In the genomic region with DNA sequence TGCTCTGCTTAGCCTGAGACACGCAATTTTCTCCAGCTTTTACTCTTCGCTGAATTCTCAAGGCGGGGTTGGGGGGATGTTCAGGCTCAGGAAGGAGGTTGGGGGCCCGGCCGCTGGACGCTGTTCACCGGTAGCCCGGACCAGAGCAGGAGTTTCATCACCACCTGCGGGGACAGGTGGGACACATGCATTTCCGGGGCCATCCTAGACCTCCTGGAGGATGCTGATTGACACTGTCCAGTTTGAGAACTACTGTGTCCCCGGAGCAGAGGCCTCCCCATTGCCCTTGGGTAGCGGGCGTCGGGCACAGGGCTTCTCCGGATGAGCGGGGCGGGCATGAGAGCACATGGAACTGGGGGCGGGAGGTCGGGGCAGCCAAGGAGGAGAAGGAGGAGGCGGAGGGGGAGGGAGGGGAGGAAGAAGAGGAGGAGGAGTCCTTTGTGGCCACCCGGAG, we compare ENCODE assay signal across 10 cellular contexts.
DNase-seq lines count a peak whose midpoint lies in the region; ATAC-seq, FAIRE-seq and TF ChIP-seq lines count a peak whose summit lies in the region.
"Had no signal": no experiment of that assay in that cellular context is flagged by ENCODE, and none has a peak within 500 bp of the region (broad histone marks: within the 10 kb centered on the region; RNA-seq: fewer than 3 reads in every experiment).

No MANE protein-coding gene starts in this region.

- no peak overlapping the region for H3K27ac Mint-ChIP-seq in activated T-cell treated with anti-CD3 and anti-CD28 coated beads, Interleukin-2, amount 50 U/mL, for 72 hours
- no peak overlapping the region for H3K27ac Mint-ChIP-seq in activated B cell treated with CpG ODN at 0.5 μM for 24 hours
- H3K27ac Mint-ChIP-seq in activated CD4-positive, alpha-beta memory T cell treated with anti-CD3 and anti-CD28 coated beads, Interleukin-2, amount 10 ng/mL, durations not matched to agents 7 days and 5 days, result no peak overlapping the region
- H3K27ac Mint-ChIP-seq in activated CD8-positive, alpha-beta memory T cell treated with anti-CD3 and anti-CD28 coated beads, Interleukin-2, amount 10 ng/mL, durations not matched to agents 7 days and 5 days, result no peak overlapping the region

- no peak overlapping the region for H3K9ac ChIP-seq in kidney (ENCODE audit: low read length in 2 of 2)

- POLR2A ChIA-PET in activated B cell treated with CpG ODN at 0.5 μM for 24 hours (lab: Charles Lee), result interaction anchor here (0.7 kb wide), 1 partner anchor 17 kb away, joined by 3 read pairs; no protein-coding TSS in a partner anchor
- POLR2A ChIA-PET in activated CD4-positive, alpha-beta memory T cell treated with anti-CD3 and anti-CD28 coated beads, Interleukin-2, amount 10 ng/mL, durations not matched to agents 7 days and 5 days (lab: Charles Lee), result no interaction called here

- ATAC-seq in activated T-cell treated with anti-CD3 and anti-CD28 coated beads, Interleukin-2, amount 50 U/mL, for 72 hours (replicated peaks in 1 of 2), result peak; percentile 13 to 29
- no peak for ATAC-seq in activated B cell treated with CpG ODN at 0.5 μM for 24 hours (ENCODE audit: low read depth)
- no peak for ATAC-seq in activated CD8-positive, alpha-beta memory T cell treated with anti-CD3 and anti-CD28 coated beads, Interleukin-2, amount 10 ng/mL, durations not matched to agents 7 days and 5 days

- H3K9me3 ChIP-seq in kidney (ENCODE audit: control insufficient read depth in 1 of 2, low read length in 2 of 2), result no peaks in the 10 kb centered on the region
- H3K9me3 ChIP-seq in testis, result no peaks in the 10 kb centered on the region
- H3K9me3 ChIP-seq: adrenal gland had no signal

- CTCF ChIA-PET in activated B cell treated with CpG ODN at 0.5 μM for 24 hours (lab: Charles Lee), result no interaction called here
- CTCF ChIA-PET in activated CD4-positive, alpha-beta memory T cell treated with anti-CD3 and anti-CD28 coated beads, Interleukin-2, amount 10 ng/mL, durations not matched to agents 7 days and 5 days (lab: Charles Lee), result no interaction called here
- CTCF ChIA-PET in activated CD8-positive, alpha-beta memory T cell treated with anti-CD3 and anti-CD28 coated beads, Interleukin-2, amount 10 ng/mL, durations not matched to agents 7 days and 5 days (lab: Charles Lee), result interaction anchor here (1.6 kb wide), 1 partner anchor 31 kb away, joined by 3 read pairs; no protein-coding TSS in a partner anchor

- no peak for DNase-seq in activated T-cell treated with anti-CD3 and anti-CD28 coated beads, Interleukin-2, amount 50 U/mL, for 72 hours
- DNase-seq in activated T-cell treated with anti-CD3 and anti-CD28 coated beads for 4 hours (no peak), activated B cell treated with CpG ODN at 0.5 μM for 24 hours (no peak), kidney (peak; percentile 64), testis (no peak), T-helper 9 cell (no peak)
- no peak for DNase-seq in activated CD4-positive, alpha-beta memory T cell treated with anti-CD3 and anti-CD28 coated beads, Interleukin-2, amount 10 ng/mL, durations not matched to agents 7 days and 5 days
- no peak for DNase-seq in activated CD8-positive, alpha-beta memory T cell treated with anti-CD3 and anti-CD28 coated beads, Interleukin-2, amount 10 ng/mL, durations not matched to agents 7 days and 5 days
- DNase-seq: adrenal gland, NCI-H226 had no signal

- peaks cover 25% of the 10 kb centered on the region for H3K4me1 Mint-ChIP-seq in activated T-cell treated with anti-CD3 and anti-CD28 coated beads, Interleukin-2, amount 50 U/mL, for 72 hours (ENCODE audit: low read depth)
- H3K4me1 Mint-ChIP-seq in activated B cell treated with CpG ODN at 0.5 μM for 24 hours, result peaks cover 38% of the 10 kb centered on the region
- H3K4me1 Mint-ChIP-seq in activated CD4-positive, alpha-beta memory T cell treated with anti-CD3 and anti-CD28 coated beads, Interleukin-2, amount 10 ng/mL, durations not matched to agents 7 days and 5 days, result peaks cover 21% of the 10 kb centered on the region
- peaks cover 18% of the 10 kb centered on the region for H3K4me1 Mint-ChIP-seq in activated CD8-positive, alpha-beta memory T cell treated with anti-CD3 and anti-CD28 coated beads, Interleukin-2, amount 10 ng/mL, durations not matched to agents 7 days and 5 days

- H3K27ac ChIP-seq in kidney (ENCODE audit: low read depth in 2 of 2, low read length in 2 of 2) (no peak overlapping the region), testis (no peak overlapping the region)

- intact Hi-C loops in activated B cell treated with CpG ODN at 0.5 μM for 24 hours (cut with micrococcal nuclease) (no loop called here), kidney (cut with DNase I) (no loop called here), testis (cut with DNase I; ENCODE audit: low total_unique reads) (no loop called here)

- peaks cover 68% of the 10 kb centered on the region for H3K27me3 Mint-ChIP-seq in activated T-cell treated with anti-CD3 and anti-CD28 coated beads, Interleukin-2, amount 50 U/mL, for 72 hours (ENCODE audit: low read depth)
- H3K27me3 Mint-ChIP-seq in activated B cell treated with CpG ODN at 0.5 μM for 24 hours, result peaks cover 33% of the 10 kb centered on the region
- peaks cover 68% of the 10 kb centered on the region for H3K27me3 Mint-ChIP-seq in activated CD4-positive, alpha-beta memory T cell treated with anti-CD3 and anti-CD28 coated beads, Interleukin-2, amount 10 ng/mL, durations not matched to agents 7 days and 5 days
- peaks cover 81% of the 10 kb centered on the region for H3K27me3 Mint-ChIP-seq in activated CD8-positive, alpha-beta memory T cell treated with anti-CD3 and anti-CD28 coated beads, Interleukin-2, amount 10 ng/mL, durations not matched to agents 7 days and 5 days

- TF ChIP-seq CTCF in activated B cell treated with CpG ODN at 0.5 μM for 24 hours (IDR thresholded peaks at IDR 0.05) (no peak), kidney (IDR thresholded peaks at IDR 0.05; ENCODE audit: borderline replicate concordance, extremely low read depth, insufficient read depth) (no peak), testis (IDR thresholded peaks at IDR 0.05) (no peak)

- peaks cover 2 to 3% of the 10 kb centered on the region in 2 donors for H3K36me3 Mint-ChIP-seq in activated T-cell treated with anti-CD3 and anti-CD28 coated beads, Interleukin-2, amount 50 U/mL, for 72 hours (ENCODE audit: insufficient read depth in 2 of 2)
- H3K36me3 Mint-ChIP-seq in activated B cell treated with CpG ODN at 0.5 μM for 24 hours (ENCODE audit: low read depth), result no peaks in the 10 kb centered on the region
- no peaks in the 10 kb centered on the region for H3K36me3 Mint-ChIP-seq in activated CD4-positive, alpha-beta memory T cell treated with anti-CD3 and anti-CD28 coated beads, Interleukin-2, amount 10 ng/mL, durations not matched to agents 7 days and 5 days (ENCODE audit: low read depth)
- peaks cover 3% of the 10 kb centered on the region for H3K36me3 Mint-ChIP-seq in activated CD8-positive, alpha-beta memory T cell treated with anti-CD3 and anti-CD28 coated beads, Interleukin-2, amount 10 ng/mL, durations not matched to agents 7 days and 5 days

- H3K4me3 ChIP-seq in kidney (ENCODE audit: low read length in 2 of 2) (peak overlapping the region in 1 of 2 donors; percentile 32), testis (peak overlapping the region; percentile 45 to 63)

- H3K36me3 ChIP-seq in kidney (ENCODE audit: control insufficient read depth in 1 of 2, insufficient read depth in 2 of 2, low read length in 2 of 2) (no peaks in the 10 kb centered on the region), testis (ENCODE audit: low read depth, missing control alignments) (no peaks in the 10 kb centered on the region)
- H3K36me3 ChIP-seq: adrenal gland had no signal

- FAIRE-seq in kidney (lab: Jason Lieb, UNC), result no peak

- no peak for TF ChIP-seq POLR2A in testis (IDR thresholded peaks at IDR 0.05)

- WGBS in testis, 2 donors, result 15 to 27% methylated on average over 14 to 21 of the region's 21 CpGs

- peaks cover 0 to 8% of the 10 kb centered on the region in 2 donors for H3K4me1 ChIP-seq in kidney (ENCODE audit: control insufficient read depth in 1 of 2, insufficient read depth in 1 of 2, low read depth in 1 of 2, low read length in 2 of 2)
- peaks cover 3% of the 10 kb centered on the region for H3K4me1 ChIP-seq in testis

- peak overlapping the region; percentile 74 to 80 for H3K4me3 Mint-ChIP-seq in activated T-cell treated with anti-CD3 and anti-CD28 coated beads, Interleukin-2, amount 50 U/mL, for 72 hours
- H3K4me3 Mint-ChIP-seq in activated B cell treated with CpG ODN at 0.5 μM for 24 hours, result peak overlapping the region; percentile 73
- no peak overlapping the region for H3K4me3 Mint-ChIP-seq in activated CD4-positive, alpha-beta memory T cell treated with anti-CD3 and anti-CD28 coated beads, Interleukin-2, amount 10 ng/mL, durations not matched to agents 7 days and 5 days
- no peak overlapping the region for H3K4me3 Mint-ChIP-seq in activated CD8-positive, alpha-beta memory T cell treated with anti-CD3 and anti-CD28 coated beads, Interleukin-2, amount 10 ng/mL, durations not matched to agents 7 days and 5 days

- no peaks in the 10 kb centered on the region for H3K27me3 ChIP-seq in testis

- no peaks in the 10 kb centered on the region for H3K9me3 Mint-ChIP-seq in activated T-cell treated with anti-CD3 and anti-CD28 coated beads, Interleukin-2, amount 50 U/mL, for 72 hours
- H3K9me3 Mint-ChIP-seq in activated B cell treated with CpG ODN at 0.5 μM for 24 hours, result no peaks in the 10 kb centered on the region
- no peaks in the 10 kb centered on the region for H3K9me3 Mint-ChIP-seq in activated CD4-positive, alpha-beta memory T cell treated with anti-CD3 and anti-CD28 coated beads, Interleukin-2, amount 10 ng/mL, durations not matched to agents 7 days and 5 days
- no peaks in the 10 kb centered on the region for H3K9me3 Mint-ChIP-seq in activated CD8-positive, alpha-beta memory T cell treated with anti-CD3 and anti-CD28 coated beads, Interleukin-2, amount 10 ng/mL, durations not matched to agents 7 days and 5 days (ENCODE audit: low read depth)

Comparison
In these comparisons a context has a peak if more than half of its experiments do, and no peak if none do; other contexts are left out.
1. ATAC-seq: peak in activated T-cell treated with anti-CD3 and anti-CD28 coated beads, Interleukin-2, amount 50 U/mL, for 72 hours (2 of 2); none in activated B cell treated with CpG ODN at 0.5 μM for 24 hours (single experiment) and activated CD8-positive, alpha-beta memory T cell treated with anti-CD3 and anti-CD28 coated beads, Interleukin-2, amount 10 ng/mL, durations not matched to agents 7 days and 5 days (single experiment).
2. H3K4me3 Mint-ChIP-seq: peak in activated T-cell treated with anti-CD3 and anti-CD28 coated beads, Interleukin-2, amount 50 U/mL, for 72 hours (2 of 2) and activated B cell treated with CpG ODN at 0.5 μM for 24 hours (single experiment); none in activated CD4-positive, alpha-beta memory T cell treated with anti-CD3 and anti-CD28 coated beads, Interleukin-2, amount 10 ng/mL, durations not matched to agents 7 days and 5 days (single experiment) and activated CD8-positive, alpha-beta memory T cell treated with anti-CD3 and anti-CD28 coated beads, Interleukin-2, amount 10 ng/mL, durations not matched to agents 7 days and 5 days (single experiment).